16 cellular contexts compared by ENCODE assay signal in genomic region chr6:168193816-168194701, GRCh38.
A peak's percentile ranks its signal among the peaks of the same experiment; 100 is the strongest.
DNase-seq lines count a peak whose midpoint lies in the region; ATAC-seq lines count a peak whose summit lies in the region.
"Had no signal": no experiment of that assay in that cellular context is flagged by ENCODE, and none has a peak within 500 bp of the region (broad histone marks: within the 10 kb centered on the region; RNA-seq: fewer than 3 reads in every experiment).

No MANE protein-coding gene starts in this region.

- peak; percentile 29 for DNase-seq in activated CD4-positive, alpha-beta T cell treated with anti-CD3 and anti-CD28 coated beads for 36 hours
- no peak for DNase-seq in activated CD4-positive, alpha-beta T cell treated with anti-CD3 and anti-CD28 coated beads, Interleukin-2, amount 10 ng/mL, durations not matched to agents 24 days and 14 days
- DNase-seq in H7 (peak; percentile 88), posterior vena cava (ENCODE audit: low spot score) (peak; percentile 60), NOMO-1 (lab: John Stamatoyannopoulos, UW; ENCODE audit: unreplicated experiment in 2 of 2) (no peak)
- DNase-seq in central memory CD8-positive, alpha-beta T cell (ENCODE audit: low spot score in 2 of 2): no peak
- DNase-seq: activated CD4-positive, CD25-positive, alpha-beta regulatory T cell treated with anti-CD3 and anti-CD28 coated beads, Interleukin-2, amount 50 U/mL, for 72 hours; anterior cingulate cortex; mucosa of descending colon; NCI-H2081 treated with DMSO at 0.1 percent for 48 hours; psoas muscle; SW 1271 had no signal

- H3K27me3 ChIP-seq in H7 (ENCODE audit: control insufficient read depth, insufficient read depth, low read length): no peaks in the 10 kb centered on the region; the same call in 1 of the 2 replicates

- POLR2A ChIA-PET in activated CD4-positive, alpha-beta T cell treated with anti-CD3 and anti-CD28 coated beads for 36 hours (lab: Charles Lee): no interaction called here

- no peaks in the 10 kb centered on the region for H3K9me3 Mint-ChIP-seq in activated CD4-positive, alpha-beta T cell treated with anti-CD3 and anti-CD28 coated beads for 36 hours (ENCODE audit: low read depth)
- H3K9me3 Mint-ChIP-seq in activated CD4-positive, alpha-beta T cell treated with anti-CD3 and anti-CD28 coated beads, Interleukin-2, amount 10 ng/mL, durations not matched to agents 24 days and 14 days: no peaks in the 10 kb centered on the region
- H3K9me3 Mint-ChIP-seq in central memory CD8-positive, alpha-beta T cell: no peaks in the 10 kb centered on the region
- H3K9me3 Mint-ChIP-seq: activated T-cell treated with anti-CD3 and anti-CD28 coated beads, Interleukin-2, amount 50 U/mL, for 72 hours; dendritic cell treated with granulocyte-macrophage colony-stimulating factor and Interleukin-4, amounts not matched to agents 40 ng/mL and 50 ng/mL, for 4 days had no signal

- no peak overlapping the region for H3K4me3 ChIP-seq in H7 (ENCODE audit: insufficient read depth, low read depth, low read length)
- H3K4me3 ChIP-seq: mucosa of descending colon, psoas muscle had no signal

- ATAC-seq in activated CD4-positive, alpha-beta T cell treated with anti-CD3 and anti-CD28 coated beads for 36 hours: no peak
- no peak for ATAC-seq in central memory CD8-positive, alpha-beta T cell (replicated peaks; ENCODE audit: extremely low read depth, poor library complexity, severe bottlenecking)
- no peak for ATAC-seq in GM21360 (IDR thresholded peaks at IDR 0.05; ENCODE audit: unreplicated experiment)
- ATAC-seq in GM19328 (IDR thresholded peaks at IDR 0.05; ENCODE audit: unreplicated experiment): no peak
- ATAC-seq: activated T-cell treated with anti-CD3 and anti-CD28 coated beads, Interleukin-2, amount 50 U/mL, for 72 hours; mucosa of descending colon; psoas muscle had no signal

- intact Hi-C loops in activated CD4-positive, alpha-beta T cell treated with anti-CD3 and anti-CD28 coated beads for 36 hours (cut with DNase I, micrococcal nuclease): loop anchor here in 1 of 2 experiments (2.0 kb wide), 1 partner anchor 163 kb away; no protein-coding TSS in a partner anchor
- intact Hi-C loops in activated CD4-positive, alpha-beta T cell treated with anti-CD3 and anti-CD28 coated beads, Interleukin-2, amount 10 ng/mL, durations not matched to agents 24 days and 14 days (cut with micrococcal nuclease): no loop called here
- intact Hi-C loops in posterior vena cava (cut with DNase I): no loop called here

- no peaks in the 10 kb centered on the region for H3K4me1 Mint-ChIP-seq in activated CD4-positive, alpha-beta T cell treated with anti-CD3 and anti-CD28 coated beads for 36 hours
- H3K4me1 Mint-ChIP-seq in activated CD4-positive, alpha-beta T cell treated with anti-CD3 and anti-CD28 coated beads, Interleukin-2, amount 10 ng/mL, durations not matched to agents 24 days and 14 days: no peaks in the 10 kb centered on the region
- H3K4me1 Mint-ChIP-seq in central memory CD8-positive, alpha-beta T cell: peaks cover 5% of the 10 kb centered on the region

- CTCF ChIA-PET in activated CD4-positive, alpha-beta T cell treated with anti-CD3 and anti-CD28 coated beads for 36 hours (lab: Charles Lee): interaction anchor here (0.6 kb wide), 1 partner anchor 19 kb away, joined by 3 read pairs; no protein-coding TSS in a partner anchor

- no peaks in the 10 kb centered on the region for H3K36me3 Mint-ChIP-seq in activated CD4-positive, alpha-beta T cell treated with anti-CD3 and anti-CD28 coated beads for 36 hours (ENCODE audit: low read depth)
- H3K36me3 Mint-ChIP-seq in activated CD4-positive, alpha-beta T cell treated with anti-CD3 and anti-CD28 coated beads, Interleukin-2, amount 10 ng/mL, durations not matched to agents 24 days and 14 days (ENCODE audit: low read depth): no peaks in the 10 kb centered on the region
- H3K36me3 Mint-ChIP-seq in central memory CD8-positive, alpha-beta T cell (ENCODE audit: insufficient read depth): no peaks in the 10 kb centered on the region

- no peak overlapping the region for H3K4me3 Mint-ChIP-seq in activated CD4-positive, alpha-beta T cell treated with anti-CD3 and anti-CD28 coated beads for 36 hours
- no peak overlapping the region for H3K4me3 Mint-ChIP-seq in activated CD4-positive, alpha-beta T cell treated with anti-CD3 and anti-CD28 coated beads, Interleukin-2, amount 10 ng/mL, durations not matched to agents 24 days and 14 days
- H3K4me3 Mint-ChIP-seq in central memory CD8-positive, alpha-beta T cell: no peak overlapping the region
- H3K4me3 Mint-ChIP-seq: activated T-cell treated with anti-CD3 and anti-CD28 coated beads, Interleukin-2, amount 50 U/mL, for 72 hours; dendritic cell treated with granulocyte-macrophage colony-stimulating factor and Interleukin-4, amounts not matched to agents 40 ng/mL and 50 ng/mL, for 4 days had no signal

- H3K36me3 ChIP-seq in H7 (replicated peaks; ENCODE audit: control insufficient read depth, insufficient read depth, low read length): no peaks in the 10 kb centered on the region

- H3K27ac Mint-ChIP-seq in activated CD4-positive, alpha-beta T cell treated with anti-CD3 and anti-CD28 coated beads for 36 hours: no peak overlapping the region
- no peak overlapping the region for H3K27ac Mint-ChIP-seq in activated CD4-positive, alpha-beta T cell treated with anti-CD3 and anti-CD28 coated beads, Interleukin-2, amount 10 ng/mL, durations not matched to agents 24 days and 14 days
- peak overlapping the region; percentile 64 for H3K27ac Mint-ChIP-seq in central memory CD8-positive, alpha-beta T cell (ENCODE audit: low read depth)
- H3K27ac Mint-ChIP-seq: activated T-cell treated with anti-CD3 and anti-CD28 coated beads, Interleukin-2, amount 50 U/mL, for 72 hours; dendritic cell treated with granulocyte-macrophage colony-stimulating factor and Interleukin-4, amounts not matched to agents 40 ng/mL and 50 ng/mL, for 4 days had no signal

- H3K27me3 Mint-ChIP-seq in activated CD4-positive, alpha-beta T cell treated with anti-CD3 and anti-CD28 coated beads for 36 hours: peaks cover 8% of the 10 kb centered on the region
- H3K27me3 Mint-ChIP-seq in activated CD4-positive, alpha-beta T cell treated with anti-CD3 and anti-CD28 coated beads, Interleukin-2, amount 10 ng/mL, durations not matched to agents 24 days and 14 days: no peaks in the 10 kb centered on the region
- peaks cover 48% of the 10 kb centered on the region for H3K27me3 Mint-ChIP-seq in central memory CD8-positive, alpha-beta T cell
- H3K27me3 Mint-ChIP-seq: dendritic cell treated with granulocyte-macrophage colony-stimulating factor and Interleukin-4, amounts not matched to agents 40 ng/mL and 50 ng/mL, for 4 days had no signal

Comparison
In these comparisons a context has a peak if more than half of its experiments do, and no peak if none do; other contexts are left out.
1. DNase-seq: peak in activated CD4-positive, alpha-beta T cell treated with anti-CD3 and anti-CD28 coated beads for 36 hours (single experiment), H7 (single experiment) and posterior vena cava (single experiment); none in activated CD4-positive, alpha-beta T cell treated with anti-CD3 and anti-CD28 coated beads, Interleukin-2, amount 10 ng/mL, durations not matched to agents 24 days and 14 days (single experiment), central memory CD8-positive, alpha-beta T cell (0 of 2) and NOMO-1 (0 of 2).